18 cellular contexts compared by ENCODE assay signal in genomic region chr5:89883967-89884366, GRCh38.
"Had no signal": no experiment of that assay in that cellular context is flagged by ENCODE, and none has a peak within 500 bp of the region (broad histone marks: within the 10 kb centered on the region; RNA-seq: fewer than 3 reads in every experiment).

No MANE protein-coding gene starts in this region.

- DNase-seq: cortex of kidney; dorsolateral prefrontal cortex; effector CD8-positive, alpha-beta T cell; foreskin melanocyte; head of caudate nucleus; hippocampal formation; left colon; left ventricle myocardium superior; naive thymus-derived CD8-positive, alpha-beta T cell; posterior cingulate gyrus; sigmoid colon; stimulated activated CD4-positive, alpha-beta T cell treated with anti-CD3 and anti-CD28 coated beads, Interleukin-2, amount 100 ng/mL, for 24 hours; stimulated activated CD4-positive, alpha-beta T cell treated with anti-CD3 and anti-CD28 coated beads, Interleukin-4, amount 100 ng/mL, for 4 hours; stimulated activated naive CD4-positive, alpha-beta T cell; trophoblast cell had no signal

- ATAC-seq: left colon; left ventricle myocardium superior; naive thymus-derived CD8-positive, alpha-beta T cell had no signal

- H3K27ac ChIP-seq: dorsolateral prefrontal cortex, right atrium auricular region, sigmoid colon, skin epidermis had no signal

- H3K4me3 ChIP-seq: dorsolateral prefrontal cortex, lung, right atrium auricular region, sigmoid colon, skin epidermis had no signal

- H3K4me1 ChIP-seq: right atrium auricular region, sigmoid colon had no signal

- H3K27me3 ChIP-seq: dorsolateral prefrontal cortex, right atrium auricular region, sigmoid colon had no signal

- H3K36me3 ChIP-seq: right atrium auricular region, sigmoid colon had no signal

- H3K9me3 ChIP-seq: right atrium auricular region, sigmoid colon had no signal
